Comparison of ENCODE assay signal across 2 cellular contexts in genomic region chr2:104344985-104345384, GRCh38.
A peak's percentile ranks its signal among the peaks of the same experiment; 100 is the strongest.
TF ChIP-seq lines count a peak whose summit lies in the region.

No MANE protein-coding gene starts in this region.

TF ChIP-seq in GM23338, 12 proteins besides CTCF, POLR2A, EP300 and RAD21:
- TF ChIP-seq NANOG (IDR thresholded peaks at IDR 0.05; ENCODE audit: borderline replicate concordance) (no peak), POLR2AphosphoS5 (IDR thresholded peaks at IDR 0.05; ENCODE audit: low read depth) (no peak), CREB1 (CRISPR knock-in tag; IDR thresholded peaks at IDR 0.05; ENCODE audit: low read depth) (no peak), STAT1 (IDR thresholded peaks at IDR 0.05; ENCODE audit: unreplicated experiment) (no peak), JUNB (IDR thresholded peaks at IDR 0.05; ENCODE audit: unreplicated experiment) (no peak)

TF ChIP-seq in H1, 55 proteins besides CTCF, POLR2A, EP300 and RAD21:
- no peak for TF ChIP-seq BACH1 (IDR thresholded peaks at IDR 0.05; ENCODE audit: low read length)
- no peak for TF ChIP-seq CHD7 (IDR thresholded peaks at IDR 0.05; ENCODE audit: insufficient replicate concordance, low read length)
- no peak for TF ChIP-seq CREB1 (IDR thresholded peaks at IDR 0.05)
- peak; percentile 26; the same call in 1 of the 2 replicates for TF ChIP-seq SP1 (IDR thresholded peaks at IDR 0.05; ENCODE audit: low read depth, low read length)
- TF ChIP-seq JUND (IDR thresholded peaks at IDR 0.05; ENCODE audit: low read length) = no peak
- TF ChIP-seq SIX5 (IDR thresholded peaks at IDR 0.05; ENCODE audit: low read depth, low read length) = no peak
- TF ChIP-seq CHD1 (IDR thresholded peaks at IDR 0.05; ENCODE audit: low read depth, low read length) = no peak
- TF ChIP-seq MAFK (IDR thresholded peaks at IDR 0.05; ENCODE audit: low read depth, low read length) = no peak
- peak in 1 of 2 experiments; percentile 62; a peak in 1 of 4 replicates for TF ChIP-seq HDAC2 (IDR thresholded peaks at IDR 0.05; ENCODE audit: borderline replicate concordance in 1 of 2, low read depth in 2 of 2, low read length in 2 of 2)
- no peak for TF ChIP-seq GTF2F1 (IDR thresholded peaks at IDR 0.05; ENCODE audit: borderline replicate concordance, low read depth, low read length)
- TF ChIP-seq SP4 (IDR thresholded peaks at IDR 0.05; ENCODE audit: low read length) = no peak
- TF ChIP-seq ATF2 (IDR thresholded peaks at IDR 0.05; ENCODE audit: low read length) = no peak
- TF ChIP-seq MAX (IDR thresholded peaks at IDR 0.05) = peak; percentile 51
- TF ChIP-seq POU5F1 (IDR thresholded peaks at IDR 0.05; ENCODE audit: low read depth, low read length) = no peak
- TF ChIP-seq TEAD4 (IDR thresholded peaks at IDR 0.05; ENCODE audit: low read depth, low read length) = peak; percentile 45; the same call in 1 of the 2 replicates
- TF ChIP-seq YY1 (IDR thresholded peaks at IDR 0.05; ENCODE audit: low read depth, low read length) = no peak
- TF ChIP-seq JUN (IDR thresholded peaks at IDR 0.05; ENCODE audit: low read depth, low read length) = no peak
- no peak for TF ChIP-seq KDM1A (IDR thresholded peaks at IDR 0.05; ENCODE audit: borderline replicate concordance, low read length)
- TF ChIP-seq NANOG (IDR thresholded peaks at IDR 0.05; ENCODE audit: insufficient read depth, low read depth, low read length, poor library complexity, severe bottlenecking) = no peak
- TF ChIP-seq RFX5 (IDR thresholded peaks at IDR 0.05; ENCODE audit: borderline replicate concordance, low read depth, low read length) = no peak
- TF ChIP-seq ATF3 (IDR thresholded peaks at IDR 0.05; ENCODE audit: insufficient read depth, low read depth, low read length) = no peak
- no peak for TF ChIP-seq CTBP2 (IDR thresholded peaks at IDR 0.05; ENCODE audit: borderline replicate concordance, insufficient read depth, insufficient read length, low read length)
- no peak for TF ChIP-seq SP2 (IDR thresholded peaks at IDR 0.05; ENCODE audit: low read length)
- no peak for TF ChIP-seq CEBPB (IDR thresholded peaks at IDR 0.05; ENCODE audit: low read depth, low read length)
- TF ChIP-seq PHF8 (conservative IDR thresholded peaks at IDR 0.05; ENCODE audit: low read depth, low read length) = no peak
- TF ChIP-seq SIRT6 (IDR thresholded peaks at IDR 0.05; ENCODE audit: low read length) = no peak
- no peak for TF ChIP-seq CBX8 (IDR thresholded peaks at IDR 0.05; ENCODE audit: borderline replicate concordance, low read depth, low read length)
- no peak for TF ChIP-seq SRF (IDR thresholded peaks at IDR 0.05; ENCODE audit: low read depth, low read length)
- no peak for TF ChIP-seq HDAC6 (IDR thresholded peaks at IDR 0.05; ENCODE audit: low read depth, low read length)
- no peak for TF ChIP-seq SAP30 (IDR thresholded peaks at IDR 0.05; ENCODE audit: insufficient read depth, insufficient replicate concordance, low read length)
- TF ChIP-seq EZH2 (IDR thresholded peaks at IDR 0.05; ENCODE audit: low read depth, low read length, severe bottlenecking) = no peak
- peak; percentile 97 for TF ChIP-seq TCF12 (IDR thresholded peaks at IDR 0.05; ENCODE audit: low read depth, low read length)
- TF ChIP-seq SIN3A (conservative IDR thresholded peaks at IDR 0.05 in 1 of 2, IDR thresholded peaks at IDR 0.05 in 1 of 2; ENCODE audit: low read depth in 1 of 2, low read length in 2 of 2) = no peak
- no peak for TF ChIP-seq USF2 (IDR thresholded peaks at IDR 0.05; ENCODE audit: low read length)
- TF ChIP-seq RNF2 (IDR thresholded peaks at IDR 0.05; ENCODE audit: borderline replicate concordance, low read depth, low read length, missing control alignments, poor library complexity, severe bottlenecking) = no peak
- no peak for TF ChIP-seq BRCA1 (IDR thresholded peaks at IDR 0.05; ENCODE audit: low read depth, low read length)
- TF ChIP-seq EGR1 (IDR thresholded peaks at IDR 0.05; ENCODE audit: borderline replicate concordance, low read depth, low read length) = no peak
- no peak for TF ChIP-seq KDM4A (IDR thresholded peaks at IDR 0.05; ENCODE audit: low read depth, low read length, severe bottlenecking)
- no peak for TF ChIP-seq RBBP5 (IDR thresholded peaks at IDR 0.05; ENCODE audit: borderline replicate concordance, low read depth, low read length)
